ENCODE assay signal across 13 cellular contexts in genomic region chr9:94656976-94657375, GRCh38. TPM values are rescaled to one million over a fixed set of nuclear protein-coding genes. Genes with fewer than 3 reads are reported as not detected.
"Had no signal": no experiment of that assay in that cellular context is flagged by ENCODE, and none has a peak within 500 bp of the region (broad histone marks: within the 10 kb centered on the region; RNA-seq: fewer than 3 reads in every experiment).

No MANE protein-coding gene starts in this region.

- H3K4me3 ChIP-seq: upper lobe of right lung had no signal

- DNase-seq: activated CD4-positive, CD25-positive, alpha-beta regulatory T cell; activated naive CD8-positive, alpha-beta T cell treated with anti-CD3 and anti-CD28 coated beads, Interleukin-2, amount 10 ng/mL, durations not matched to agents 7 days and 5 days; effector CD8-positive, alpha-beta T cell; foreskin melanocyte; mesendoderm; upper lobe of right lung had no signal

- H3K79me2 ChIP-seq: parathyroid adenoma had no signal

- H3K4me1 ChIP-seq: parathyroid adenoma had no signal

- H3K27ac ChIP-seq: coronary artery, parathyroid adenoma, thoracic aorta, upper lobe of right lung had no signal

- H3K27me3 ChIP-seq: upper lobe of right lung had no signal

- H2AFZ ChIP-seq: parathyroid adenoma had no signal

- H3K36me3 ChIP-seq: thoracic aorta, upper lobe of right lung had no signal

- H3K9me3 ChIP-seq: thoracic aorta, upper lobe of right lung had no signal

- H3K9ac ChIP-seq: parathyroid adenoma had no signal

RNA-seq across cellular contexts. Expression of gene FBP1, which starts 17.7 kb away (rescaled TPM):
- total RNA-seq: activated CD4-positive, alpha-beta T cell treated with anti-CD3 and anti-CD28 coated beads, Interleukin-2, amount 10 ng/mL, durations not matched to agents 24 days and 14 days; activated T-helper 1 cell treated with anti-CD3 and anti-CD28 coated beads, Interleukin-12 subunit alpha, Interleukin-12 subunit beta, Interleukin-2, Interleukin-4 antibody, amounts not matched to agents 30 ng/mL and 10 ng/mL and 1 ng/mL, durations not matched to agents 14 hours and 24 hours and 36 hours; fibroblast of lung had no signal
- polyA plus RNA-seq: fibroblast of lung, neural cell had no signal
